1 cellular context compared by ENCODE assay signal in genomic region chr12:95637471-95638155, GRCh38.
TF ChIP-seq lines count a peak whose summit lies in the region.

No MANE protein-coding gene starts in this region.

TF ChIP-seq in GM23338, 12 proteins besides CTCF, POLR2A, EP300 and RAD21 (continued from another document):
- TF ChIP-seq CREB1 (CRISPR knock-in tag; IDR thresholded peaks at IDR 0.05; ENCODE audit: low read depth), result no peak
- no peak for TF ChIP-seq JUNB (IDR thresholded peaks at IDR 0.05; ENCODE audit: unreplicated experiment)
- TF ChIP-seq ETS1 (IDR thresholded peaks at IDR 0.05), result no peak
